In the genomic region with DNA sequence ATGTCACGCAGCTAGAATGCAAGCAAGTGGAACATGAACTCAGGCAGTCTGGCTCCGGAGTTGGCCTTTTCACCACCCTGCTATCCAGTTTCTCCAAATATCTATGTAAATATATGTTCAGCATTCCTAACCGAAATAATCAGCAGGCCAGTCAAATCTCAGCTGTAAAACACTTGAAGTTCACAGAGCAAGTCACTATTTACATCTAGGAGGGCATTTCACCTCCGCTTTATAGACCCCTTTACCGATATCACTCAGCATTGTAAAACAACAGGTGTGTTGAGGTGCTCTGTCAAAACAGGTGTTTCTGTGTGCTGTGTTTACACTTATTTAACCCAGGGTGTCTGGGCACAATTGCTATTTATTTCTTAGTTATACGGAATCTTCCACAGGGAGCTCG, we compare ENCODE assay signal across 15 cellular contexts.
"Had no signal": no experiment of that assay in that cellular context is flagged by ENCODE, and none has a peak within 500 bp of the region (broad histone marks: within the 10 kb centered on the region; RNA-seq: fewer than 3 reads in every experiment).

No MANE protein-coding gene starts in this region.

- H3K36me3 ChIP-seq: left lung, tibial artery had no signal

- H3K27me3 ChIP-seq: left lung had no signal

- H3K4me1 ChIP-seq: left lung, tibial artery had no signal

- H3K27ac ChIP-seq: left lung, tibial artery had no signal

- H3K9me3 ChIP-seq: left lung, tibial artery had no signal

- H3K4me3 ChIP-seq: left lung, tibial artery had no signal

- ATAC-seq: activated T-cell treated with anti-CD3 and anti-CD28 coated beads, Interleukin-2, amount 50 U/mL, for 4 hours; esophagus mucosa; left lung; natural killer cell treated with Interleukin-12 subunit alpha and Interleukin-12 subunit beta and Interleukin-15 and Interleukin-18, amount 100 ng/mL, for 72 hours; stimulated activated naive B cell treated with anti-CD40 and anti-IgM and Interleukin-4, amounts not matched to agents 10 μg/mL and 1 μg/mL and 100 μg/mL, for 72 hours; WTC11 had no signal

- DNase-seq: activated CD4-positive, alpha-beta memory T cell treated with anti-CD3 and anti-CD28 coated beads, Interleukin-2, amount 10 ng/mL, durations not matched to agents 7 days and 5 days; activated CD4-positive, alpha-beta T cell treated with anti-CD3 and anti-CD28 coated beads for 4 hours; activated effector memory CD4-positive, alpha-beta T cell treated with anti-CD3 and anti-CD28 coated beads, Interleukin-2, amount 50 U/mL, for 16 hours; activated T-cell treated with anti-CD3 and anti-CD28 coated beads, Interleukin-2, amount 50 U/mL, for 4 hours; amniotic stem cell; hippocampal formation; left lung; mammary epithelial cell; posterior cingulate gyrus; stimulated activated CD4-positive, alpha-beta T cell treated with anti-CD3 and anti-CD28 coated beads, Interleukin-4, amount 100 ng/mL, for 1 hour; stimulated activated naive B cell treated with anti-CD40 and anti-IgM and Interleukin-4, amounts not matched to agents 10 μg/mL and 1 μg/mL and 100 μg/mL, for 72 hours; tibial artery had no signal
